In the genomic region with DNA sequence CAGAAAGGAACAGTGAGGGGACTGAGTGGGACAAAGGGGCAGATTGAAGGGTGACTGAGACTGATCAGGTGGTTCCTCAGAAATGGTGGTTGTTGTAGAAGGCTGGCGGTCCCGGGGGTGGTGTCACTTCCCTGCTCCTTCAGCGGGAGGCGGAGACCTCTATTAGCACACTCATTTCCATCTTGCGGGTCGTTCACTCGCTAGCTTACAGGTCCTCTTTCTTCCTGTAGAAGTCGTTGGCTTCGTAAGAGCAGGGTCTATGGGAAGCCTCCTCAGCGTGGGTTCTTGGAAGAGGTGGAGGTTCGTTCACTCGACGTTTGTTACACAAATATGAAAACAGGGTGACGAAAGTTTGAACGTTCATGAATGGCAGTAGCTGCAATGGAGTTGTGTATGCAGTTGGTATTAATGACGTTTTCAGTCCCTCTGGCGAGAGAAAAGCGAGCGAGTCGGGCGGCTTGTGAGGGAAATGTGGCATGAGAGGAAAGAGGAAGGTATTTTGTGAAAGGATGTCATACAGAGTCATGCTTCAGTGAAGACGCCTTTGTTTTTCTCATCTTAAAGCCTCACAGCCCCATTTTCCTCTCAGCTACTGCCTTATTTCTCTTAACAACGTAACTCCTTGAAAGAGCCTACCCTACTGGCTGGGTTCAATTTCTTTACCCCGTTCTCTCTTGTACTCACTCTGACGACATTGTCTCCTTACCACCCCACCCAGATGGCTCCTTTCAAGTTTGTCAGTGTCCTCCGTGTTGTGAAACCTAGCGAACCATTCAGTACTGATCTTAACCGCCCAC, we compare ENCODE assay signal across 1 cellular context.
TF ChIP-seq lines count a peak whose summit lies in the region.

No MANE protein-coding gene starts in this region.

TF ChIP-seq in SK-N-SH treated with all-trans-retinoic acid at 6 μM for 48 hours, 23 proteins besides CTCF, POLR2A, EP300 and RAD21 (continued from another document):
- TF ChIP-seq, protein P1, sequence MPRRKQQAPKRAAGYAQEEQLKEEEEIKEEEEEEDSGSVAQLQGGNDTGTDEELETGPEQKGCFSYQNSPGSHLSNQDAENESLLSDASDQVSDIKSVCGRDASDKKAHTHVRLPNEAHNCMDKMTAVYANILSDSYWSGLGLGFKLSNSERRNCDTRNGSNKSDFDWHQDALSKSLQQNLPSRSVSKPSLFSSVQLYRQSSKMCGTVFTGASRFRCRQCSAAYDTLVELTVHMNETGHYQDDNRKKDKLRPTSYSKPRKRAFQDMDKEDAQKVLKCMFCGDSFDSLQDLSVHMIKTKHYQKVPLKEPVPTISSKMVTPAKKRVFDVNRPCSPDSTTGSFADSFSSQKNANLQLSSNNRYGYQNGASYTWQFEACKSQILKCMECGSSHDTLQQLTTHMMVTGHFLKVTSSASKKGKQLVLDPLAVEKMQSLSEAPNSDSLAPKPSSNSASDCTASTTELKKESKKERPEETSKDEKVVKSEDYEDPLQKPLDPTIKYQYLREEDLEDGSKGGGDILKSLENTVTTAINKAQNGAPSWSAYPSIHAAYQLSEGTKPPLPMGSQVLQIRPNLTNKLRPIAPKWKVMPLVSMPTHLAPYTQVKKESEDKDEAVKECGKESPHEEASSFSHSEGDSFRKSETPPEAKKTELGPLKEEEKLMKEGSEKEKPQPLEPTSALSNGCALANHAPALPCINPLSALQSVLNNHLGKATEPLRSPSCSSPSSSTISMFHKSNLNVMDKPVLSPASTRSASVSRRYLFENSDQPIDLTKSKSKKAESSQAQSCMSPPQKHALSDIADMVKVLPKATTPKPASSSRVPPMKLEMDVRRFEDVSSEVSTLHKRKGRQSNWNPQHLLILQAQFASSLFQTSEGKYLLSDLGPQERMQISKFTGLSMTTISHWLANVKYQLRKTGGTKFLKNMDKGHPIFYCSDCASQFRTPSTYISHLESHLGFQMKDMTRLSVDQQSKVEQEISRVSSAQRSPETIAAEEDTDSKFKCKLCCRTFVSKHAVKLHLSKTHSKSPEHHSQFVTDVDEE (CRISPR knock-in tag; IDR thresholded peaks at IDR 0.05): no peak
- TF ChIP-seq ZNF70 (CRISPR knock-in tag; IDR thresholded peaks at IDR 0.05) (no peak), TCF4 (CRISPR knock-in tag; IDR thresholded peaks at IDR 0.05; ENCODE audit: borderline replicate concordance) (no peak), CSDC2 (CRISPR knock-in tag; IDR thresholded peaks at IDR 0.05) (no peak), BACH2 (CRISPR knock-in tag; IDR thresholded peaks at IDR 0.05; ENCODE audit: borderline replicate concordance) (no peak), GLIS3 (CRISPR knock-in tag; IDR thresholded peaks at IDR 0.05) (no peak), ZFP30 (CRISPR knock-in tag; IDR thresholded peaks at IDR 0.05) (no peak), ISL1 (CRISPR knock-in tag; IDR thresholded peaks at IDR 0.05) (no peak), PPARA (CRISPR knock-in tag; IDR thresholded peaks at IDR 0.05; ENCODE audit: borderline replicate concordance) (no peak), TOX (CRISPR knock-in tag; IDR thresholded peaks at IDR 0.05; ENCODE audit: borderline replicate concordance) (no peak)
- TF ChIP-seq, protein P2, sequence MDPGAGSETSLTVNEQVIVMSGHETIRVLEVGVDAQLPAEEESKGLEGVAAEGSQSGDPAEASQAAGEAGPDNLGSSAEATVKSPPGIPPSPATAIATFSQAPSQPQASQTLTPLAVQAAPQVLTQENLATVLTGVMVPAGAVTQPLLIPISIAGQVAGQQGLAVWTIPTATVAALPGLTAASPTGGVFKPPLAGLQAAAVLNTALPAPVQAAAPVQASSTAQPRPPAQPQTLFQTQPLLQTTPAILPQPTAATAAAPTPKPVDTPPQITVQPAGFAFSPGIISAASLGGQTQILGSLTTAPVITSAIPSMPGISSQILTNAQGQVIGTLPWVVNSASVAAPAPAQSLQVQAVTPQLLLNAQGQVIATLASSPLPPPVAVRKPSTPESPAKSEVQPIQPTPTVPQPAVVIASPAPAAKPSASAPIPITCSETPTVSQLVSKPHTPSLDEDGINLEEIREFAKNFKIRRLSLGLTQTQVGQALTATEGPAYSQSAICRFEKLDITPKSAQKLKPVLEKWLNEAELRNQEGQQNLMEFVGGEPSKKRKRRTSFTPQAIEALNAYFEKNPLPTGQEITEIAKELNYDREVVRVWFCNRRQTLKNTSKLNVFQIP (CRISPR knock-in tag; IDR thresholded peaks at IDR 0.05; ENCODE audit: borderline replicate concordance, low read depth): no peak
- TF ChIP-seq, protein P3, sequence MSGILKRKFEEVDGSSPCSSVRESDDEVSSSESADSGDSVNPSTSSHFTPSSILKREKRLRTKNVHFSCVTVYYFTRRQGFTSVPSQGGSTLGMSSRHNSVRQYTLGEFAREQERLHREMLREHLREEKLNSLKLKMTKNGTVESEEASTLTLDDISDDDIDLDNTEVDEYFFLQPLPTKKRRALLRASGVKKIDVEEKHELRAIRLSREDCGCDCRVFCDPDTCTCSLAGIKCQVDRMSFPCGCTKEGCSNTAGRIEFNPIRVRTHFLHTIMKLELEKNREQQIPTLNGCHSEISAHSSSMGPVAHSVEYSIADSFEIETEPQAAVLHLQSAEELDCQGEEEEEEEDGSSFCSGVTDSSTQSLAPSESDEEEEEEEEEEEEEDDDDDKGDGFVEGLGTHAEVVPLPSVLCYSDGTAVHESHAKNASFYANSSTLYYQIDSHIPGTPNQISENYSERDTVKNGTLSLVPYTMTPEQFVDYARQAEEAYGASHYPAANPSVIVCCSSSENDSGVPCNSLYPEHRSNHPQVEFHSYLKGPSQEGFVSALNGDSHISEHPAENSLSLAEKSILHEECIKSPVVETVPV (CRISPR knock-in tag; IDR thresholded peaks at IDR 0.05): no peak
- TF ChIP-seq, protein P4, sequence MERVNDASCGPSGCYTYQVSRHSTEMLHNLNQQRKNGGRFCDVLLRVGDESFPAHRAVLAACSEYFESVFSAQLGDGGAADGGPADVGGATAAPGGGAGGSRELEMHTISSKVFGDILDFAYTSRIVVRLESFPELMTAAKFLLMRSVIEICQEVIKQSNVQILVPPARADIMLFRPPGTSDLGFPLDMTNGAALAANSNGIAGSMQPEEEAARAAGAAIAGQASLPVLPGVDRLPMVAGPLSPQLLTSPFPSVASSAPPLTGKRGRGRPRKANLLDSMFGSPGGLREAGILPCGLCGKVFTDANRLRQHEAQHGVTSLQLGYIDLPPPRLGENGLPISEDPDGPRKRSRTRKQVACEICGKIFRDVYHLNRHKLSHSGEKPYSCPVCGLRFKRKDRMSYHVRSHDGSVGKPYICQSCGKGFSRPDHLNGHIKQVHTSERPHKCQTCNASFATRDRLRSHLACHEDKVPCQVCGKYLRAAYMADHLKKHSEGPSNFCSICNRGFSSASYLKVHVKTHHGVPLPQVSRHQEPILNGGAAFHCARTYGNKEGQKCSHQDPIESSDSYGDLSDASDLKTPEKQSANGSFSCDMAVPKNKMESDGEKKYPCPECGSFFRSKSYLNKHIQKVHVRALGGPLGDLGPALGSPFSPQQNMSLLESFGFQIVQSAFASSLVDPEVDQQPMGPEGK (CRISPR knock-in tag; IDR thresholded peaks at IDR 0.05; ENCODE audit: borderline replicate concordance): no peak
- TF ChIP-seq, protein P5, sequence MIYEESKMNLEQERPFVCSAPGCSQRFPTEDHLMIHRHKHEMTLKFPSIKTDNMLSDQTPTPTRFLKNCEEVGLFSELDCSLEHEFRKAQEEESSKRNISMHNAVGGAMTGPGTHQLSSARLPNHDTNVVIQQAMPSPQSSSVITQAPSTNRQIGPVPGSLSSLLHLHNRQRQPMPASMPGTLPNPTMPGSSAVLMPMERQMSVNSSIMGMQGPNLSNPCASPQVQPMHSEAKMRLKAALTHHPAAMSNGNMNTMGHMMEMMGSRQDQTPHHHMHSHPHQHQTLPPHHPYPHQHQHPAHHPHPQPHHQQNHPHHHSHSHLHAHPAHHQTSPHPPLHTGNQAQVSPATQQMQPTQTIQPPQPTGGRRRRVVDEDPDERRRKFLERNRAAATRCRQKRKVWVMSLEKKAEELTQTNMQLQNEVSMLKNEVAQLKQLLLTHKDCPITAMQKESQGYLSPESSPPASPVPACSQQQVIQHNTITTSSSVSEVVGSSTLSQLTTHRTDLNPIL (CRISPR knock-in tag; IDR thresholded peaks at IDR 0.05; ENCODE audit: low read depth): no peak
TF ChIP-seq in SK-N-SH treated with all-trans-retinoic acid at 6 μM for 48 hours: peak in this region for 0.
